Comparison of ENCODE assay signal across 20 cellular contexts in the genomic region with DNA sequence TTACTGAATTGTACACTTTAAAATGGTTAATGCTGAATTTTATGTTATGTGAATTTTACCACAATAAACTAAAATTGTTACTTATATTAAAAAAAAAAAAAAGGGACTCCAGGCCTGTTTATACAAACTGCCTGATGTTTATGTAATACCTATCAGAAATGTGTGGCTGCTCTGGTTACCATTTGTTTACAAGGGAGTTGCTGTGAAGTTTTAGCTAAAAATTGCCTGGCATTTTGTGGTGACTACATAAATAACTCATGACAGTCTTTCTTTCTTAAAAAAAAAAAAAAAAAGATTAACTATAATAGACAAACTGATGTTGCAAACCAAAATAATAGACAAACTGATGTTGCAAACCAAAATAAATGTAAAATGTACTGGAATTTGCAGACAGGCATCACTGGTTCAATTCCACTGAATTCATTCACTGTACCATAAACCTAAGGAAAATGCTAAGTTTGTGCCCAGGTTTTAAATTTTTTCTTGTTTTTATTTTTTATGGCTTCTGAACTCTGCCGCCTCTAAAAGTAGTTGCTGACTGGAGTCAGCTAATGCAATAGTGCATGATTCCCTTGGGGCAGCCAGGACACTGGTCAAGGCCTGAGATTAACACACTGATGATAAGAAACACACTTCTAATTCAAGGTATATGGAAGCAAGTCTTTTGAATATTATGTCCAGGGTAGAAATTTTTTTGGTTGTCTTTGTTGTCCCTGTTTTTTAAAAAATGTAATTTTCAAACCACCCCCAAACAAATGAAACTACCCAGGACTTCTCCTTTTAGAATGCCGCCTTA.
DNase-seq lines count a peak whose midpoint lies in the region; ATAC-seq, FAIRE-seq and TF ChIP-seq lines count a peak whose summit lies in the region.
"Had no signal": no experiment of that assay in that cellular context is flagged by ENCODE, and none has a peak within 500 bp of the region (broad histone marks: within the 10 kb centered on the region; RNA-seq: fewer than 3 reads in every experiment).

No MANE protein-coding gene starts in this region.

- no peak overlapping the region for H3K4me3 Mint-ChIP-seq in memory B cell
- H3K4me3 Mint-ChIP-seq: activated T-cell treated with anti-CD3 and anti-CD28 coated beads, Interleukin-2, amount 50 U/mL, for 24 hours had no signal

- TF ChIP-seq CTCF in K562 (IDR thresholded peaks at IDR 0.05 in 2 of 3, conservative IDR thresholded peaks at IDR 0.05 in 1 of 3; ENCODE audit: insufficient read depth in 2 of 3, low read depth in 1 of 3, low read length in 3 of 3): no peak

- peaks cover 3% of the 10 kb centered on the region for H3K36me3 Mint-ChIP-seq in memory B cell

- H3K9me1 ChIP-seq in K562 (ENCODE audit: control insufficient read depth, insufficient read depth, low read length): no peaks in the 10 kb centered on the region

- CTCF ChIA-PET in K562 (lab: Yijun Ruan, JAX; ENCODE audit: low intra/inter-chr PET ratio): no interaction called here

- no peaks in the 10 kb centered on the region; the same call in 2 of the 3 replicates for H3K36me3 ChIP-seq in K562 (ENCODE audit: control insufficient read depth, insufficient read depth, low read length)
- H3K36me3 ChIP-seq: breast epithelium had no signal

- H3K9me3 ChIP-seq in K562 (replicated peaks; ENCODE audit: control insufficient read depth, insufficient read depth, low read depth, low read length): no peaks in the 10 kb centered on the region
- H3K9me3 ChIP-seq: breast epithelium, esophagus muscularis mucosa, left ventricle myocardium inferior had no signal

- H3K27ac Mint-ChIP-seq in memory B cell: peak overlapping the region; percentile 48
- H3K27ac Mint-ChIP-seq: activated T-cell treated with anti-CD3 and anti-CD28 coated beads, Interleukin-2, amount 50 U/mL, for 24 hours had no signal

- TF ChIP-seq EP300 in K562 (IDR thresholded peaks at IDR 0.05; ENCODE audit: low read length): no peak

- no peak for TF ChIP-seq POLR2A in K562 (conservative IDR thresholded peaks at IDR 0.05)

- peaks cover 0 to 16% of the 10 kb centered on the region in 2 experiments for H3K4me1 ChIP-seq in K562 (replicated peaks in 1 of 2; ENCODE audit: control insufficient read depth in 2 of 2, insufficient read depth in 2 of 2, low read length in 2 of 2)
- H3K4me1 ChIP-seq: breast epithelium had no signal

- no peak for FAIRE-seq in K562 (lab: Jason Lieb, UNC)
- FAIRE-seq in GM19239 (lab: Jason Lieb, UNC): no peak
- FAIRE-seq: G401.6, RCC 7860 had no signal

- DNase-seq in AG08396 (ENCODE audit: low spot score): peak; percentile 39
- DNase-seq in HCEC 1CT: peak; percentile 30
- no peak for DNase-seq in K562 (ENCODE audit: extremely low read depth in 1 of 4, low spot score in 3 of 4)
- no peak for DNase-seq in memory B cell (ENCODE audit: low spot score in 2 of 2)
- no peak for DNase-seq in T-helper 9 cell
- DNase-seq in GM19239 (ENCODE audit: insufficient read length, low spot score): no peak
- DNase-seq in head of caudate nucleus: no peak
- DNase-seq: activated CD4-positive, alpha-beta T cell treated with anti-CD3 and anti-CD28 coated beads, Interleukin-2, amount 50 U/mL, for 4 hours; activated naive CD4-positive, alpha-beta T cell treated with anti-CD3 and anti-CD28 coated beads, Interleukin-2, amount 50 U/mL, for 16 hours; activated T-cell treated with anti-CD3 and anti-CD28 coated beads, Interleukin-2, amount 50 U/mL, for 24 hours; Calu3; left ventricle myocardium inferior; naive thymus-derived CD8-positive, alpha-beta T cell; NCI-H2081 treated with DMSO at 0.1 percent for 48 hours; stimulated activated naive CD4-positive, alpha-beta T cell treated with Interleukin-2 at 50 U/mL for 16 hours had no signal

- no peak overlapping the region for H3K9ac ChIP-seq in K562 (ENCODE audit: insufficient read depth in 1 of 2, low read depth in 2 of 2, low read length in 2 of 2)

- H3K27me3 ChIP-seq in K562 (ENCODE audit: control insufficient read depth in 2 of 2, insufficient read depth in 2 of 2, low read length in 2 of 2): no peaks in the 10 kb centered on the region
- H3K27me3 ChIP-seq: breast epithelium, esophagus muscularis mucosa had no signal

- no peak overlapping the region for H3K4me3 ChIP-seq in K562
- H3K4me3 ChIP-seq: breast epithelium, esophagus muscularis mucosa, left ventricle myocardium inferior had no signal

- H3K27ac ChIP-seq in K562 (ENCODE audit: extremely low read depth, low read depth, low read length): no peak overlapping the region
- H3K27ac ChIP-seq: breast epithelium, left ventricle myocardium inferior had no signal

- H3K27me3 Mint-ChIP-seq in memory B cell: no peaks in the 10 kb centered on the region
- H3K27me3 Mint-ChIP-seq: activated T-cell treated with anti-CD3 and anti-CD28 coated beads, Interleukin-2, amount 50 U/mL, for 24 hours; naive thymus-derived CD8-positive, alpha-beta T cell had no signal

- no peak for TF ChIP-seq RAD21 in K562 (CRISPR knock-in tag; conservative IDR thresholded peaks at IDR 0.05 in 1 of 2, IDR thresholded peaks at IDR 0.05 in 1 of 2)

- H3K79me2 ChIP-seq in K562 (ENCODE audit: control insufficient read depth, insufficient read depth, low read length): no peaks in the 10 kb centered on the region

- in situ Hi-C loops in K562 (cut with MboI): no loop called here

- intact Hi-C loops in K562 (cut with micrococcal nuclease) (no loop called here), head of caudate nucleus (cut with DNase I) (no loop called here)

- H4K20me1 ChIP-seq in K562 (replicated peaks; ENCODE audit: control insufficient read depth, insufficient read depth, low read length): no peaks in the 10 kb centered on the region

- WGBS in K562 (ENCODE audit: insufficient coverage, low coverage, missing lambda C conversion rate): 72% methylated on average over 2 of the region's 2 CpGs

- H3K4me1 Mint-ChIP-seq in memory B cell: peaks cover 12% of the 10 kb centered on the region

- POLR2A ChIA-PET in K562 (lab: Yijun Ruan, JAX): interaction anchor here (0.6 kb wide), 1 partner anchor 63 kb away, joined by 3 read pairs; no protein-coding TSS in a partner anchor

- ATAC-seq in K562: peak; percentile 43; the same call in 1 of the 3 replicates
- ATAC-seq in memory B cell (ENCODE audit: low read depth): no peak
- ATAC-seq in GM21723 (IDR thresholded peaks at IDR 0.05; ENCODE audit: unreplicated experiment): no peak
- ATAC-seq: naive thymus-derived CD8-positive, alpha-beta T cell had no signal

- no peaks in the 10 kb centered on the region for H3K9me3 Mint-ChIP-seq in memory B cell
- H3K9me3 Mint-ChIP-seq: activated T-cell treated with anti-CD3 and anti-CD28 coated beads, Interleukin-2, amount 50 U/mL, for 24 hours; naive thymus-derived CD8-positive, alpha-beta T cell had no signal

- H3K4me2 ChIP-seq in K562 (ENCODE audit: insufficient read depth, low read length): no peak overlapping the region

- no TSS peak for BruUV-seq in K562 (replicated peaks; lab: Mats Ljungman, UMichigan)

- no peak overlapping the region for H2AFZ ChIP-seq in K562 (ENCODE audit: low read depth, low read length)

TF ChIP-seq in K562, 482 proteins besides CTCF, POLR2A, EP300 and RAD21 (continues in another document):
- TF ChIP-seq JUND (IDR thresholded peaks at IDR 0.05; ENCODE audit: borderline replicate concordance, low read depth, low read length): no peak
- no peak for TF ChIP-seq JUND (tag; IDR thresholded peaks at IDR 0.05; ENCODE audit: borderline replicate concordance, low read depth, low read length)
- TF ChIP-seq NCOA4 (IDR thresholded peaks at IDR 0.05; ENCODE audit: partially characterized antibody): no peak
- TF ChIP-seq CBX8 (IDR thresholded peaks at IDR 0.05; ENCODE audit: borderline replicate concordance, extremely low read depth, low read depth, low read length, poor library complexity, severe bottlenecking): no peak
- no peak for TF ChIP-seq NFE2L1 (tag; IDR thresholded peaks at IDR 0.05; ENCODE audit: borderline replicate concordance, low read depth)
- TF ChIP-seq SRSF7 (optimal IDR thresholded peaks at IDR 0.05; ENCODE audit: low read depth, low read length): no peak
- no peak for TF ChIP-seq GATAD2B (IDR thresholded peaks at IDR 0.05; ENCODE audit: borderline replicate concordance)
- TF ChIP-seq ZNF140 (CRISPR knock-in tag; IDR thresholded peaks at IDR 0.05): no peak
- TF ChIP-seq MAFG (tag; conservative IDR thresholded peaks at IDR 0.05): no peak
- TF ChIP-seq ZBTB7A (IDR thresholded peaks at IDR 0.05; ENCODE audit: borderline replicate concordance, control insufficient read depth, low read depth, low read length): no peak
- TF ChIP-seq, protein P1, sequence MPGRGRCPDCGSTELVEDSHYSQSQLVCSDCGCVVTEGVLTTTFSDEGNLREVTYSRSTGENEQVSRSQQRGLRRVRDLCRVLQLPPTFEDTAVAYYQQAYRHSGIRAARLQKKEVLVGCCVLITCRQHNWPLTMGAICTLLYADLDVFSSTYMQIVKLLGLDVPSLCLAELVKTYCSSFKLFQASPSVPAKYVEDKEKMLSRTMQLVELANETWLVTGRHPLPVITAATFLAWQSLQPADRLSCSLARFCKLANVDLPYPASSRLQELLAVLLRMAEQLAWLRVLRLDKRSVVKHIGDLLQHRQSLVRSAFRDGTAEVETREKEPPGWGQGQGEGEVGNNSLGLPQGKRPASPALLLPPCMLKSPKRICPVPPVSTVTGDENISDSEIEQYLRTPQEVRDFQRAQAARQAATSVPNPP (IDR thresholded peaks at IDR 0.05; ENCODE audit: borderline replicate concordance, insufficient read depth, insufficient read length): no peak
- TF ChIP-seq, protein P2, sequence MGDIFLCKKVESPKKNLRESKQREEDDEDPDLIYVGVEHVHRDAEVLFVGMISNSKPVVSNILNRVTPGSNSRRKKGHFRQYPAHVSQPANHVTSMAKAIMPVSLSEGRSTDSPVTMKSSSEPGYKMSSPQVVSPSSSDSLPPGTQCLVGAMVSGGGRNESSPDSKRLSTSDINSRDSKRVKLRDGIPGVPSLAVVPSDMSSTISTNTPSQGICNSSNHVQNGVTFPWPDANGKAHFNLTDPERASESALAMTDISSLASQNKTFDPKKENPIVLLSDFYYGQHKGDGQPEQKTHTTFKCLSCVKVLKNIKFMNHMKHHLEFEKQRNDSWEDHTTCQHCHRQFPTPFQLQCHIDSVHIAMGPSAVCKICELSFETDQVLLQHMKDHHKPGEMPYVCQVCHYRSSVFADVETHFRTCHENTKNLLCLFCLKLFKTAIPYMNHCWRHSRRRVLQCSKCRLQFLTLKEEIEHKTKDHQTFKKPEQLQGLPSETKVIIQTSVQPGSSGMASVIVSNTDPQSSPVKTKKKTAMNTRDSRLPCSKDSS (IDR thresholded peaks at IDR 0.05; ENCODE audit: low read depth, partially characterized antibody): no peak
- no peak for TF ChIP-seq ZFP36 (IDR thresholded peaks at IDR 0.05; ENCODE audit: low read depth, low read length, partially characterized antibody)
- TF ChIP-seq NR1H2 (CRISPR knock-in tag; IDR thresholded peaks at IDR 0.05): no peak
- TF ChIP-seq HEY1 (CRISPR knock-in tag; IDR thresholded peaks at IDR 0.05; ENCODE audit: borderline replicate concordance): no peak
- TF ChIP-seq FOXM1 (IDR thresholded peaks at IDR 0.05; ENCODE audit: low read depth): no peak
- TF ChIP-seq FOXM1 (CRISPR knock-in tag; IDR thresholded peaks at IDR 0.05; ENCODE audit: low read depth): no peak

Comparison
In these comparisons a context has a peak if more than half of its experiments do, and no peak if none do; other contexts are left out.
1. DNase-seq: peak in AG08396 (single experiment) and HCEC 1CT (single experiment); none in K562 (0 of 4), memory B cell (0 of 2), T-helper 9 cell (single experiment), GM19239 (single experiment) and head of caudate nucleus (0 of 42).